ENCODE assay signal across 37 cellular contexts in genomic region chr6:27255866-27256265, GRCh38. TPM values are rescaled to one million over a fixed set of nuclear protein-coding genes. Genes with fewer than 3 reads are reported as not detected.
"Had no signal": no experiment of that assay in that cellular context is flagged by ENCODE, and none has a peak within 500 bp of the region (broad histone marks: within the 10 kb centered on the region; RNA-seq: fewer than 3 reads in every experiment).

No MANE protein-coding gene starts in this region.

- DNase-seq: activated B cell treated with CpG ODN at 0.5 μM for 24 hours; activated CD4-positive, alpha-beta T cell treated with anti-CD3 and anti-CD28 coated beads for 48 hours; activated CD4-positive, alpha-beta T cell treated with anti-CD3 and anti-CD28 coated beads, Interleukin-2, amount 50 U/mL, for 1 hour; activated CD4-positive, alpha-beta T cell treated with anti-CD3 and anti-CD28 coated beads, Interleukin-2, amount 50 U/mL, for 48 hours; activated CD8-positive, alpha-beta memory T cell treated with anti-CD3 and anti-CD28 coated beads, Interleukin-2, amount 10 ng/mL, durations not matched to agents 7 days and 5 days; activated CD8-positive, alpha-beta memory T cell treated with anti-CD3 and anti-CD28 coated beads, Interleukin-2, amount 50 U/mL, for 4 hours; activated CD8-positive, alpha-beta T cell treated with anti-CD3 and anti-CD28 coated beads, Interleukin-2, amount 10 ng/mL, durations not matched to agents 7 days and 5 days; activated effector memory CD4-positive, alpha-beta T cell treated with anti-CD3 and anti-CD28 coated beads, Interleukin-2, amount 50 U/mL, for 16 hours; activated naive CD4-positive, alpha-beta T cell treated with anti-CD3 and anti-CD28 coated beads for 36 hours; activated naive CD8-positive, alpha-beta T cell treated with anti-CD3 and anti-CD28 coated beads for 36 hours; activated naive CD8-positive, alpha-beta T cell treated with anti-CD3 and anti-CD28 coated beads, Interleukin-2, amount 50 U/mL, for 24 hours; activated T-cell treated with anti-CD3 and anti-CD28 coated beads, Interleukin-2, amount 50 U/mL, for 1 hour; activated T-cell treated with anti-CD3 and anti-CD28 coated beads, Interleukin-2, amount 50 U/mL, for 48 hours; adrenal gland; amygdala; brain microvascular endothelial cell; colonic mucosa; effector CD8-positive, alpha-beta T cell; endodermal cell; foreskin keratinocyte; gastrocnemius medialis; glutamatergic neuron; heart left ventricle; T-helper 1 cell; T-helper 17 cell; T1000; WERI-Rb-1 had no signal

- H3K36me3 ChIP-seq: adrenal gland, brain microvascular endothelial cell, colonic mucosa, gastrocnemius medialis, heart left ventricle, WERI-Rb-1 had no signal

- H3K4me3 ChIP-seq: adrenal gland, colonic mucosa, gastrocnemius medialis, heart left ventricle had no signal

- H3K27ac Mint-ChIP-seq: activated B cell treated with CpG ODN at 0.5 μM for 24 hours; activated CD8-positive, alpha-beta memory T cell treated with anti-CD3 and anti-CD28 coated beads, Interleukin-2, amount 10 ng/mL, durations not matched to agents 7 days and 5 days; activated CD8-positive, alpha-beta T cell treated with anti-CD3 and anti-CD28 coated beads, Interleukin-2, amount 10 ng/mL, durations not matched to agents 7 days and 5 days; activated naive CD4-positive, alpha-beta T cell treated with anti-CD3 and anti-CD28 coated beads for 36 hours; activated naive CD4-positive, alpha-beta T cell treated with anti-CD3 and anti-CD28 coated beads, Interleukin-2, amount 50 U/mL, for 24 hours; activated naive CD8-positive, alpha-beta T cell treated with anti-CD3 and anti-CD28 coated beads for 36 hours; activated naive CD8-positive, alpha-beta T cell treated with anti-CD3 and anti-CD28 coated beads, Interleukin-2, amount 50 U/mL, for 24 hours; activated T-helper 1 cell treated with anti-CD3 and anti-CD28 coated beads, Interleukin-12 subunit alpha, Interleukin-12 subunit beta, Interleukin-2, Interleukin-4 antibody, amounts not matched to agents 30 ng/mL and 10 ng/mL and 1 ng/mL, durations not matched to agents 14 hours and 24 hours and 36 hours; activated T-helper 2 cell treated with anti-CD3 and anti-CD28 coated beads, Interferon-gamma antibody, Interleukin-2, Interleukin-4, amounts not matched to agents 10 μg/mL and 5 μg/mL and 100 μg/mL, durations not matched to agents 14 hours and 24 hours and 36 hours; endodermal cell; T-helper 17 cell; T-helper 2 cell treated with Interferon-gamma antibody and Interleukin-4, amounts not matched to agents 5 μg/mL and 100 μg/mL, for 36 hours had no signal

- H3K4me1 ChIP-seq: colonic mucosa, foreskin keratinocyte had no signal

- ATAC-seq: activated CD4-positive, CD25-positive, alpha-beta regulatory T cell treated with anti-CD3 and anti-CD28 coated beads, Interleukin-2, amount 50 U/mL, for 24 hours; activated CD8-positive, alpha-beta memory T cell treated with anti-CD3 and anti-CD28 coated beads, Interleukin-2, amount 10 ng/mL, durations not matched to agents 7 days and 5 days; activated CD8-positive, alpha-beta T cell treated with anti-CD3 and anti-CD28 coated beads, Interleukin-2, amount 10 ng/mL, durations not matched to agents 7 days and 5 days; activated naive CD8-positive, alpha-beta T cell treated with anti-CD3 and anti-CD28 coated beads, Interleukin-2, amount 50 U/mL, for 24 hours; esophagus mucosa; foreskin keratinocyte; gastrocnemius medialis; heart left ventricle; T-helper 17 cell had no signal

- H3K9me3 ChIP-seq: adrenal gland, colonic mucosa, gastrocnemius medialis, heart left ventricle had no signal

- H3K4me3 Mint-ChIP-seq: activated B cell treated with CpG ODN at 0.5 μM for 24 hours; activated CD8-positive, alpha-beta memory T cell treated with anti-CD3 and anti-CD28 coated beads, Interleukin-2, amount 10 ng/mL, durations not matched to agents 7 days and 5 days; activated CD8-positive, alpha-beta T cell treated with anti-CD3 and anti-CD28 coated beads, Interleukin-2, amount 10 ng/mL, durations not matched to agents 7 days and 5 days; activated naive CD4-positive, alpha-beta T cell treated with anti-CD3 and anti-CD28 coated beads for 36 hours; activated naive CD4-positive, alpha-beta T cell treated with anti-CD3 and anti-CD28 coated beads, Interleukin-2, amount 50 U/mL, for 24 hours; activated naive CD8-positive, alpha-beta T cell treated with anti-CD3 and anti-CD28 coated beads for 36 hours; activated naive CD8-positive, alpha-beta T cell treated with anti-CD3 and anti-CD28 coated beads, Interleukin-2, amount 50 U/mL, for 24 hours; activated T-helper 1 cell treated with anti-CD3 and anti-CD28 coated beads, Interleukin-12 subunit alpha, Interleukin-12 subunit beta, Interleukin-2, Interleukin-4 antibody, amounts not matched to agents 30 ng/mL and 10 ng/mL and 1 ng/mL, durations not matched to agents 14 hours and 24 hours and 36 hours; endodermal cell; T-helper 17 cell; T-helper 2 cell treated with Interferon-gamma antibody and Interleukin-4, amounts not matched to agents 5 μg/mL and 100 μg/mL, for 36 hours had no signal

- H3K4me1 Mint-ChIP-seq: endodermal cell had no signal

- H3K36me3 Mint-ChIP-seq: activated CD8-positive, alpha-beta memory T cell treated with anti-CD3 and anti-CD28 coated beads, Interleukin-2, amount 10 ng/mL, durations not matched to agents 7 days and 5 days; activated naive CD4-positive, alpha-beta T cell treated with anti-CD3 and anti-CD28 coated beads, Interleukin-2, amount 50 U/mL, for 24 hours; activated naive CD8-positive, alpha-beta T cell treated with anti-CD3 and anti-CD28 coated beads for 36 hours had no signal

- H3K27ac ChIP-seq: adrenal gland, brain microvascular endothelial cell, colonic mucosa, foreskin keratinocyte, gastrocnemius medialis, heart left ventricle, WERI-Rb-1 had no signal

- H3K27me3 ChIP-seq: foreskin keratinocyte had no signal

- H3K9me3 Mint-ChIP-seq: activated B cell treated with CpG ODN at 0.5 μM for 24 hours; activated naive CD4-positive, alpha-beta T cell treated with anti-CD3 and anti-CD28 coated beads for 36 hours; activated naive CD4-positive, alpha-beta T cell treated with anti-CD3 and anti-CD28 coated beads, Interleukin-2, amount 50 U/mL, for 24 hours; activated naive CD8-positive, alpha-beta T cell treated with anti-CD3 and anti-CD28 coated beads for 36 hours; activated naive CD8-positive, alpha-beta T cell treated with anti-CD3 and anti-CD28 coated beads, Interleukin-2, amount 50 U/mL, for 24 hours; activated T-helper 1 cell treated with anti-CD3 and anti-CD28 coated beads, Interleukin-12 subunit alpha, Interleukin-12 subunit beta, Interleukin-2, Interleukin-4 antibody, amounts not matched to agents 30 ng/mL and 10 ng/mL and 1 ng/mL, durations not matched to agents 14 hours and 24 hours and 36 hours; activated T-helper 2 cell treated with anti-CD3 and anti-CD28 coated beads, Interferon-gamma antibody, Interleukin-2, Interleukin-4, amounts not matched to agents 10 μg/mL and 5 μg/mL and 100 μg/mL, durations not matched to agents 14 hours and 24 hours and 36 hours; endodermal cell; T-helper 2 cell treated with Interferon-gamma antibody and Interleukin-4, amounts not matched to agents 5 μg/mL and 100 μg/mL, for 36 hours had no signal

RNA-seq across cellular contexts. Expression of gene PRSS16, which starts 8.4 kb away (rescaled TPM):
- total RNA-seq: dermis microvascular lymphatic vessel endothelial cell, gastrocnemius medialis had no signal
- polyA plus RNA-seq: heart left ventricle had no signal

RNA-seq across cellular contexts. Expression of gene POM121L2, which starts 56.2 kb away (rescaled TPM):
- total RNA-seq: activated B cell treated with CpG ODN at 0.5 μM for 24 hours; activated CD8-positive, alpha-beta memory T cell treated with anti-CD3 and anti-CD28 coated beads for 36 hours; activated CD8-positive, alpha-beta memory T cell treated with anti-CD3 and anti-CD28 coated beads, Interleukin-2, amount 10 ng/mL, durations not matched to agents 7 days and 5 days; activated CD8-positive, alpha-beta T cell treated with anti-CD3 and anti-CD28 coated beads, Interleukin-2, amount 10 ng/mL, durations not matched to agents 7 days and 5 days; activated naive CD4-positive, alpha-beta T cell treated with anti-CD3 and anti-CD28 coated beads for 36 hours; activated naive CD8-positive, alpha-beta T cell treated with anti-CD3 and anti-CD28 coated beads for 36 hours; activated T-helper 1 cell treated with anti-CD3 and anti-CD28 coated beads, Interleukin-12 subunit alpha, Interleukin-12 subunit beta, Interleukin-2, Interleukin-4 antibody, amounts not matched to agents 30 ng/mL and 10 ng/mL and 1 ng/mL, durations not matched to agents 14 hours and 24 hours and 36 hours; activated T-helper 2 cell treated with anti-CD3 and anti-CD28 coated beads, Interferon-gamma antibody, Interleukin-2, Interleukin-4, amounts not matched to agents 10 μg/mL and 5 μg/mL and 100 μg/mL, durations not matched to agents 14 hours and 24 hours and 36 hours; adrenal gland; astrocyte; dermis microvascular lymphatic vessel endothelial cell; epithelial cell of proximal tubule; esophagus mucosa; foreskin keratinocyte; gastrocnemius medialis; heart left ventricle; T-helper 17 cell had no signal
- polyA plus RNA-seq: foreskin keratinocyte, heart left ventricle had no signal
